20 cellular contexts compared by ENCODE assay signal in genomic region chr4:65918217-65918616, GRCh38.
DNase-seq lines count a peak whose midpoint lies in the region; ATAC-seq lines count a peak whose summit lies in the region.
"Had no signal": no experiment of that assay in that cellular context is flagged by ENCODE, and none has a peak within 500 bp of the region (broad histone marks: within the 10 kb centered on the region; RNA-seq: fewer than 3 reads in every experiment).

No MANE protein-coding gene starts in this region.

- ATAC-seq in GM19452 (IDR thresholded peaks at IDR 0.05; ENCODE audit: unreplicated experiment), result no peak
- ATAC-seq: activated CD8-positive, alpha-beta memory T cell treated with anti-CD3 and anti-CD28 coated beads, Interleukin-2, amount 10 ng/mL, durations not matched to agents 7 days and 5 days; HepG2; left ventricle myocardium superior; Panc1; right lobe of liver; stimulated activated naive CD8-positive, alpha-beta T cell treated with anti-CD3 and anti-CD28 coated beads, Interleukin-15, amount 100 ng/mL, for 72 hours had no signal

- peak; percentile 17 for DNase-seq in LHCN-M2 (ENCODE audit: low read depth)
- DNase-seq in NCI-H1436 (lab: John Stamatoyannopoulos, UW), result peak; percentile 19
- peak; percentile 1 for DNase-seq in NCI-H526 treated with DMSO at 0.1 percent for 48 hours (lab: John Stamatoyannopoulos, UW)
- DNase-seq in iPS-NIHi11 (ENCODE audit: low spot score), result peak; percentile 22
- no peak for DNase-seq in head of caudate nucleus
- DNase-seq in anterior cingulate cortex (lab: John Stamatoyannopoulos, UW), result no peak
- DNase-seq: activated CD4-positive, alpha-beta T cell treated with anti-CD3 and anti-CD28 coated beads for 4 hours; activated CD8-positive, alpha-beta memory T cell treated with anti-CD3 and anti-CD28 coated beads, Interleukin-2, amount 10 ng/mL, durations not matched to agents 7 days and 5 days; activated naive CD4-positive, alpha-beta T cell treated with anti-CD3 and anti-CD28 coated beads, Interleukin-2, amount 50 U/mL, for 16 hours; aorta; CD4-positive, alpha-beta memory T cell; central memory CD4-positive, alpha-beta T cell; immature natural killer cell; left ventricle myocardium superior; NCI-H187 treated with DMSO at 0.1 percent for 48 hours; right lobe of liver; stimulated activated naive CD8-positive, alpha-beta T cell treated with anti-CD3 and anti-CD28 coated beads, Interleukin-15, amount 100 ng/mL, for 72 hours had no signal

- intact Hi-C loops in head of caudate nucleus (cut with DNase I), result no loop called here

Comparison
In these comparisons a context has a peak if more than half of its experiments do, and no peak if none do; other contexts are left out.
1. DNase-seq: peak in LHCN-M2 (single experiment), NCI-H1436 (single experiment), NCI-H526 treated with DMSO at 0.1 percent for 48 hours (single experiment) and iPS-NIHi11 (single experiment); none in head of caudate nucleus (0 of 42) and anterior cingulate cortex (0 of 58).